In genomic region chr1:207658408-207658807, GRCh38 we compare ENCODE assay signal across 38 cellular contexts. TPM values are rescaled to one million over a fixed set of nuclear protein-coding genes. Genes with fewer than 3 reads are reported as not detected.
"Had no signal": no experiment of that assay in that cellular context is flagged by ENCODE, and none has a peak within 500 bp of the region (broad histone marks: within the 10 kb centered on the region; RNA-seq: fewer than 3 reads in every experiment).

No MANE protein-coding gene starts in this region.

- H3K4me3 Mint-ChIP-seq: activated CD4-positive, alpha-beta memory T cell treated with anti-CD3 and anti-CD28 coated beads for 36 hours; activated CD4-positive, alpha-beta T cell treated with anti-CD3 and anti-CD28 coated beads for 36 hours; activated CD4-positive, alpha-beta T cell treated with anti-CD3 and anti-CD28 coated beads, Interleukin-2, amount 10 ng/mL, durations not matched to agents 24 days and 14 days; activated CD8-positive, alpha-beta memory T cell treated with anti-CD3 and anti-CD28 coated beads, Interleukin-2, amount 10 ng/mL, durations not matched to agents 7 days and 5 days; activated CD8-positive, alpha-beta T cell treated with anti-CD3 and anti-CD28 coated beads, Interleukin-2, amount 10 ng/mL, durations not matched to agents 7 days and 5 days; activated naive CD4-positive, alpha-beta T cell treated with anti-CD3 and anti-CD28 coated beads, Interleukin-2, amount 10 ng/mL, durations not matched to agents 7 days and 5 days; activated naive CD8-positive, alpha-beta T cell treated with anti-CD3 and anti-CD28 coated beads, Interleukin-2, amount 10 ng/mL, durations not matched to agents 7 days and 5 days; activated T-helper 1 cell treated with anti-CD3 and anti-CD28 coated beads, Interleukin-12 subunit alpha, Interleukin-12 subunit beta, Interleukin-2, Interleukin-4 antibody, amounts not matched to agents 30 ng/mL and 10 ng/mL and 1 ng/mL, durations not matched to agents 14 hours and 24 hours and 36 hours; brain; T-cell; T-helper 1 cell treated with Interleukin-12 subunit alpha and Interleukin-12 subunit beta and Interleukin-4 antibody, amounts not matched to agents 30 μg/mL and 1 μg/mL, for 36 hours; T-helper 2 cell treated with Interferon-gamma antibody and Interleukin-4, amounts not matched to agents 5 μg/mL and 100 μg/mL, for 36 hours had no signal

- H3K9me3 ChIP-seq: ascending aorta, breast epithelium, colonic mucosa, gastrocnemius medialis had no signal

- H3K36me3 Mint-ChIP-seq: activated CD4-positive, alpha-beta memory T cell treated with anti-CD3 and anti-CD28 coated beads for 36 hours; activated CD8-positive, alpha-beta memory T cell treated with anti-CD3 and anti-CD28 coated beads, Interleukin-2, amount 10 ng/mL, durations not matched to agents 7 days and 5 days; activated naive CD4-positive, alpha-beta T cell treated with anti-CD3 and anti-CD28 coated beads, Interleukin-2, amount 10 ng/mL, durations not matched to agents 7 days and 5 days; activated naive CD4-positive, alpha-beta T cell treated with anti-CD3 and anti-CD28 coated beads, Interleukin-2, amount 50 U/mL, for 72 hours; activated naive CD8-positive, alpha-beta T cell treated with anti-CD3 and anti-CD28 coated beads, Interleukin-2, amount 10 ng/mL, durations not matched to agents 7 days and 5 days; brain; T-cell had no signal

- H3K27ac Mint-ChIP-seq: activated CD4-positive, alpha-beta memory T cell treated with anti-CD3 and anti-CD28 coated beads for 36 hours; activated CD4-positive, alpha-beta T cell treated with anti-CD3 and anti-CD28 coated beads for 36 hours; activated CD4-positive, alpha-beta T cell treated with anti-CD3 and anti-CD28 coated beads, Interleukin-2, amount 10 ng/mL, durations not matched to agents 24 days and 14 days; activated CD8-positive, alpha-beta memory T cell treated with anti-CD3 and anti-CD28 coated beads, Interleukin-2, amount 10 ng/mL, durations not matched to agents 7 days and 5 days; activated CD8-positive, alpha-beta T cell treated with anti-CD3 and anti-CD28 coated beads, Interleukin-2, amount 10 ng/mL, durations not matched to agents 7 days and 5 days; activated naive CD4-positive, alpha-beta T cell treated with anti-CD3 and anti-CD28 coated beads, Interleukin-2, amount 10 ng/mL, durations not matched to agents 7 days and 5 days; activated naive CD4-positive, alpha-beta T cell treated with anti-CD3 and anti-CD28 coated beads, Interleukin-2, amount 50 U/mL, for 72 hours; activated naive CD8-positive, alpha-beta T cell treated with anti-CD3 and anti-CD28 coated beads, Interleukin-2, amount 10 ng/mL, durations not matched to agents 7 days and 5 days; activated T-helper 1 cell treated with anti-CD3 and anti-CD28 coated beads, Interleukin-12 subunit alpha, Interleukin-12 subunit beta, Interleukin-2, Interleukin-4 antibody, amounts not matched to agents 30 ng/mL and 10 ng/mL and 1 ng/mL, durations not matched to agents 14 hours and 24 hours and 36 hours; activated T-helper 2 cell treated with anti-CD3 and anti-CD28 coated beads, Interferon-gamma antibody, Interleukin-2, Interleukin-4, amounts not matched to agents 10 μg/mL and 5 μg/mL and 100 μg/mL, durations not matched to agents 14 hours and 24 hours and 36 hours; brain; T-cell; T-helper 1 cell treated with Interleukin-12 subunit alpha and Interleukin-12 subunit beta and Interleukin-4 antibody, amounts not matched to agents 30 μg/mL and 1 μg/mL, for 36 hours; T-helper 2 cell treated with Interferon-gamma antibody and Interleukin-4, amounts not matched to agents 5 μg/mL and 100 μg/mL, for 36 hours had no signal

- H3K27ac ChIP-seq: ascending aorta, breast epithelium, cardiac muscle cell, colonic mucosa, esophagus muscularis mucosa, foreskin keratinocyte, gastrocnemius medialis, heart left ventricle had no signal

- H3K9me3 Mint-ChIP-seq: activated CD4-positive, alpha-beta memory T cell treated with anti-CD3 and anti-CD28 coated beads for 36 hours; activated CD4-positive, alpha-beta T cell treated with anti-CD3 and anti-CD28 coated beads, Interleukin-2, amount 10 ng/mL, durations not matched to agents 24 days and 14 days; activated naive CD4-positive, alpha-beta T cell treated with anti-CD3 and anti-CD28 coated beads, Interleukin-2, amount 10 ng/mL, durations not matched to agents 7 days and 5 days; activated naive CD4-positive, alpha-beta T cell treated with anti-CD3 and anti-CD28 coated beads, Interleukin-2, amount 50 U/mL, for 72 hours; activated naive CD8-positive, alpha-beta T cell treated with anti-CD3 and anti-CD28 coated beads, Interleukin-2, amount 10 ng/mL, durations not matched to agents 7 days and 5 days; activated T-helper 1 cell treated with anti-CD3 and anti-CD28 coated beads, Interleukin-12 subunit alpha, Interleukin-12 subunit beta, Interleukin-2, Interleukin-4 antibody, amounts not matched to agents 30 ng/mL and 10 ng/mL and 1 ng/mL, durations not matched to agents 14 hours and 24 hours and 36 hours; activated T-helper 2 cell treated with anti-CD3 and anti-CD28 coated beads, Interferon-gamma antibody, Interleukin-2, Interleukin-4, amounts not matched to agents 10 μg/mL and 5 μg/mL and 100 μg/mL, durations not matched to agents 14 hours and 24 hours and 36 hours; T-cell; T-helper 1 cell treated with Interleukin-12 subunit alpha and Interleukin-12 subunit beta and Interleukin-4 antibody, amounts not matched to agents 30 μg/mL and 1 μg/mL, for 36 hours; T-helper 2 cell treated with Interferon-gamma antibody and Interleukin-4, amounts not matched to agents 5 μg/mL and 100 μg/mL, for 36 hours had no signal

- ATAC-seq: activated CD4-positive, alpha-beta T cell treated with anti-CD3 and anti-CD28 coated beads for 36 hours; activated CD8-positive, alpha-beta memory T cell treated with anti-CD3 and anti-CD28 coated beads, Interleukin-2, amount 10 ng/mL, durations not matched to agents 7 days and 5 days; activated CD8-positive, alpha-beta T cell treated with anti-CD3 and anti-CD28 coated beads, Interleukin-2, amount 10 ng/mL, durations not matched to agents 7 days and 5 days; activated naive CD4-positive, alpha-beta T cell treated with anti-CD3 and anti-CD28 coated beads, Interleukin-2, amount 50 U/mL, for 72 hours; foreskin keratinocyte; gastrocnemius medialis; heart left ventricle; T-cell had no signal

- FAIRE-seq: endometrium had no signal

- H3K4me1 Mint-ChIP-seq: activated CD4-positive, alpha-beta T cell treated with anti-CD3 and anti-CD28 coated beads for 36 hours; activated CD4-positive, alpha-beta T cell treated with anti-CD3 and anti-CD28 coated beads, Interleukin-2, amount 10 ng/mL, durations not matched to agents 24 days and 14 days; activated CD8-positive, alpha-beta memory T cell treated with anti-CD3 and anti-CD28 coated beads, Interleukin-2, amount 10 ng/mL, durations not matched to agents 7 days and 5 days; activated naive CD4-positive, alpha-beta T cell treated with anti-CD3 and anti-CD28 coated beads, Interleukin-2, amount 10 ng/mL, durations not matched to agents 7 days and 5 days; activated naive CD8-positive, alpha-beta T cell treated with anti-CD3 and anti-CD28 coated beads, Interleukin-2, amount 10 ng/mL, durations not matched to agents 7 days and 5 days; brain; T-cell had no signal

- DNase-seq: activated CD4-positive, alpha-beta memory T cell treated with anti-CD3 and anti-CD28 coated beads for 36 hours; activated CD4-positive, alpha-beta T cell treated with anti-CD3 and anti-CD28 coated beads for 36 hours; activated CD4-positive, alpha-beta T cell treated with anti-CD3 and anti-CD28 coated beads, Interleukin-2, amount 10 ng/mL, durations not matched to agents 24 days and 14 days; activated CD4-positive, CD25-positive, alpha-beta regulatory T cell; activated CD4-positive, CD25-positive, alpha-beta regulatory T cell treated with anti-CD3 and anti-CD28 coated beads, Interleukin-2, amount 50 U/mL, for 72 hours; activated CD8-positive, alpha-beta memory T cell treated with anti-CD3 and anti-CD28 coated beads, Interleukin-2, amount 10 ng/mL, durations not matched to agents 7 days and 5 days; activated CD8-positive, alpha-beta memory T cell treated with anti-CD3 and anti-CD28 coated beads, Interleukin-2, amount 50 U/mL, for 4 hours; activated CD8-positive, alpha-beta T cell treated with anti-CD3 and anti-CD28 coated beads, Interleukin-2, amount 10 ng/mL, durations not matched to agents 7 days and 5 days; activated gamma-delta T cell; activated naive CD4-positive, alpha-beta T cell; activated naive CD4-positive, alpha-beta T cell treated with anti-CD3 and anti-CD28 coated beads, Interleukin-2, amount 10 ng/mL, durations not matched to agents 7 days and 5 days; activated naive CD8-positive, alpha-beta T cell treated with anti-CD3 and anti-CD28 coated beads, Interleukin-2, amount 10 ng/mL, durations not matched to agents 7 days and 5 days; activated T-cell treated with anti-CD3 and anti-CD28 coated beads, Interleukin-2, amount 50 U/mL, for 1 hour; activated T-cell treated with anti-CD3 and anti-CD28 coated beads, Interleukin-2, amount 50 U/mL, for 48 hours; central memory CD4-positive, alpha-beta T cell; cerebellar nuclear complex; colonic mucosa; effector CD8-positive, alpha-beta T cell; foreskin keratinocyte; gastrocnemius medialis; glutamatergic neuron; heart left ventricle; T-cell; T1000 had no signal

- H3K27me3 ChIP-seq: ascending aorta, cardiac muscle cell, colonic mucosa, gastrocnemius medialis had no signal

RNA-seq across cellular contexts. Expression of gene CR1L, which starts 13.5 kb away (rescaled TPM):
- total RNA-seq: activated CD4-positive, alpha-beta memory T cell treated with anti-CD3 and anti-CD28 coated beads for 36 hours; activated CD4-positive, alpha-beta T cell treated with anti-CD3 and anti-CD28 coated beads for 36 hours; activated CD4-positive, alpha-beta T cell treated with anti-CD3 and anti-CD28 coated beads, Interleukin-2, amount 10 ng/mL, durations not matched to agents 24 days and 14 days; activated CD8-positive, alpha-beta memory T cell treated with anti-CD3 and anti-CD28 coated beads for 36 hours; activated CD8-positive, alpha-beta memory T cell treated with anti-CD3 and anti-CD28 coated beads, Interleukin-2, amount 10 ng/mL, durations not matched to agents 7 days and 5 days; activated CD8-positive, alpha-beta T cell treated with anti-CD3 and anti-CD28 coated beads, Interleukin-2, amount 10 ng/mL, durations not matched to agents 7 days and 5 days; activated T-helper 1 cell treated with anti-CD3 and anti-CD28 coated beads, Interleukin-12 subunit alpha, Interleukin-12 subunit beta, Interleukin-2, Interleukin-4 antibody, amounts not matched to agents 30 ng/mL and 10 ng/mL and 1 ng/mL, durations not matched to agents 14 hours and 24 hours and 36 hours; activated T-helper 2 cell treated with anti-CD3 and anti-CD28 coated beads, Interferon-gamma antibody, Interleukin-2, Interleukin-4, amounts not matched to agents 10 μg/mL and 5 μg/mL and 100 μg/mL, durations not matched to agents 14 hours and 24 hours and 36 hours; ascending aorta; breast epithelium; cardiac muscle cell; colonic mucosa; dermis microvascular lymphatic vessel endothelial cell; epithelial cell of proximal tubule; esophagus muscularis mucosa; foreskin keratinocyte; gastrocnemius medialis had no signal
